3 cellular contexts compared by ENCODE assay signal in the genomic region with DNA sequence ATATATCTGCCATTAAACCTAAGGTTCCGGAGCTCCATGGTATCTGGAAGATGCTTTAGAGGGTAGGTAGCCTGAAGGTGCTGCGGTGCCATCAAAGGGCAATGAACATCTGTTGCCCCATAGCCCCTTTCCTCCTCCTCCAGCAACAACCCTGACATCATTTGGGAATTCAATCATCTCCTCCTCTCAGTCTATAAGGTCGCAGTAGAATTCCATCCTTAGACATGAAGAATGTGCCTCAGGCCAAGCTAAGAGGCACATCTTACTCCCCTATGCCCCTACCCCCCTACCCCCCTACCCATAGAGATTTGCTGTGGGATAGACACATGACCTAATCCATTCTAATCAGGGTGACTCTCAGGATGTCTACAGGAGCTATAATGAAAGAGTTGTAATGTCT.
"Had no signal": no experiment of that assay in that cellular context is flagged by ENCODE, and none has a peak within 500 bp of the region (broad histone marks: within the 10 kb centered on the region; RNA-seq: fewer than 3 reads in every experiment).

No MANE protein-coding gene starts in this region.

- DNase-seq: GDM1, GF-D8 had no signal

- ATAC-seq: GM12878 had no signal

- H3K4me3 ChIP-seq: GM12878 had no signal
